16 cellular contexts compared by ENCODE assay signal in the genomic region with DNA sequence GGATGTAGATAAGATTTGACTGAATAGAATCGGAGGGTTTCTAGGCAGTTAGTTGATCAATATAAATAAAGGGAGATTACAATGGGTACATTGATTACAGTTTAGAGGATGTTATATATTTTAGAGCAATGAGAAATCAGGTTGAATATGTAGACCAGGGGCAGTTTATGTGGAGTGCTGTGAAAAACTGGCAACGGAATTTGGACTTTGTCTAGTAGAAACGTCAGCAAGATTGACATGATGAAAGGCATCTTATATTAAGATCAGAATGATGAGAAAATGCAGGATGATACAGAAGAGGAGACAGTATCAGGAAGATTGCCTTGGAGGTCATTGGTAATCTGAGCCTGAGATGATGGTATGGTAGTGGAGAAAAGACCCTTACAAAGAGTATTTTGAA. TPM values are rescaled to one million over a fixed set of nuclear protein-coding genes. Genes with fewer than 3 reads are reported as not detected.
DNase-seq lines count a peak whose midpoint lies in the region; ATAC-seq and TF ChIP-seq lines count a peak whose summit lies in the region.
"Had no signal": no experiment of that assay in that cellular context is flagged by ENCODE, and none has a peak within 500 bp of the region (broad histone marks: within the 10 kb centered on the region; RNA-seq: fewer than 3 reads in every experiment).

No MANE protein-coding gene starts in this region.

- no peak overlapping the region for H3K9ac ChIP-seq in mucosa of rectum (ENCODE audit: low read depth in 1 of 2, low read length in 2 of 2)

- H3K9me3 ChIP-seq in hepatocyte (ENCODE audit: low read depth): no peaks in the 10 kb centered on the region
- H3K9me3 ChIP-seq in mucosa of rectum (ENCODE audit: control insufficient read depth in 2 of 2, low read length in 2 of 2): no peaks in the 10 kb centered on the region

- no peak for ATAC-seq in activated naive CD8-positive, alpha-beta T cell treated with anti-CD3 and anti-CD28 coated beads, Interleukin-2, amount 50 U/mL, for 24 hours
- ATAC-seq: HCT116 had no signal

- WGBS in hepatocyte (ENCODE audit: low lambda C conversion rate, missing lambda C conversion rate): 84% methylated on average over 3 of the region's 3 CpGs

- no peaks in the 10 kb centered on the region for H3K27me3 Mint-ChIP-seq in activated naive CD8-positive, alpha-beta T cell
- no peaks in the 10 kb centered on the region for H3K27me3 Mint-ChIP-seq in activated naive CD8-positive, alpha-beta T cell treated with anti-CD3 and anti-CD28 coated beads, Interleukin-2, amount 50 U/mL, for 24 hours

- H3K4me2 ChIP-seq in hepatocyte: peak overlapping the region; percentile 18

- no peak for TF ChIP-seq CTCF in hepatocyte (IDR thresholded peaks at IDR 0.05; ENCODE audit: poor library complexity)

- H3K27me3 ChIP-seq in hepatocyte: no peaks in the 10 kb centered on the region
- no peaks in the 10 kb centered on the region for H3K27me3 ChIP-seq in mucosa of rectum (ENCODE audit: control insufficient read depth in 2 of 2, insufficient read depth in 2 of 2, low read length in 2 of 2)

- H3K36me3 Mint-ChIP-seq in activated naive CD8-positive, alpha-beta T cell: peaks cover 12% of the 10 kb centered on the region
- H3K36me3 Mint-ChIP-seq in activated naive CD8-positive, alpha-beta T cell treated with anti-CD3 and anti-CD28 coated beads, Interleukin-2, amount 50 U/mL, for 24 hours (ENCODE audit: low read depth): peaks cover 12% of the 10 kb centered on the region

- H3K36me3 ChIP-seq in hepatocyte (replicated peaks; ENCODE audit: insufficient read depth, low read depth) (no peaks in the 10 kb centered on the region), mucosa of rectum (ENCODE audit: control insufficient read depth in 2 of 2, insufficient read depth in 2 of 2, low read length in 2 of 2) (no peaks in the 10 kb centered on the region)

- H3K4me3 Mint-ChIP-seq in activated naive CD8-positive, alpha-beta T cell: no peak overlapping the region
- H3K4me3 Mint-ChIP-seq in activated naive CD8-positive, alpha-beta T cell treated with anti-CD3 and anti-CD28 coated beads, Interleukin-2, amount 50 U/mL, for 24 hours: no peak overlapping the region
- H3K4me3 Mint-ChIP-seq: CD14-positive monocyte had no signal

- H3K79me2 ChIP-seq in hepatocyte: peaks cover 100% of the 10 kb centered on the region

- peak overlapping the region; percentile 50 for H3K27ac Mint-ChIP-seq in activated naive CD8-positive, alpha-beta T cell
- H3K27ac Mint-ChIP-seq in activated naive CD8-positive, alpha-beta T cell treated with anti-CD3 and anti-CD28 coated beads, Interleukin-2, amount 50 U/mL, for 24 hours: no peak overlapping the region

- H3K27ac ChIP-seq in hepatocyte (peak overlapping the region; percentile 31), mucosa of rectum (ENCODE audit: low read depth in 2 of 2, low read length in 2 of 2) (peak overlapping the region; percentile 23 to 63)
- H3K27ac ChIP-seq: RWPE1 had no signal

- in situ Hi-C loops in G401 (cut with HindIII; ENCODE audit: low sequenced_read_pairs): no loop called here

- no peak for DNase-seq in activated naive CD8-positive, alpha-beta T cell treated with anti-CD3 and anti-CD28 coated beads, Interleukin-2, amount 50 U/mL, for 24 hours
- no peak for DNase-seq in hepatocyte (ENCODE audit: low spot score)
- no peak for DNase-seq in dedifferentiated amniotic fluid mesenchymal stem cell (ENCODE audit: extremely low spot score)
- no peak for DNase-seq in nucleus accumbens (lab: John Stamatoyannopoulos, UW)
- DNase-seq in activated gamma-delta T cell treated with Interleukin-2 at 50 U/mL for 16 hours: no peak
- no peak for DNase-seq in G401 (ENCODE audit: low spot score)
- DNase-seq: NCI-H1092; NCI-H1694 treated with DMSO at 0.1 percent for 48 hours; NCI-H345; NCI-H526 treated with DMSO at 0.1 percent for 48 hours; NK-92 treated with Interleukin-12 subunit alpha and Interleukin-12 subunit beta, amount 100 ng/mL, for 24 hours had no signal

- H3K9me3 Mint-ChIP-seq in activated naive CD8-positive, alpha-beta T cell (ENCODE audit: low read depth): no peaks in the 10 kb centered on the region
- no peaks in the 10 kb centered on the region for H3K9me3 Mint-ChIP-seq in activated naive CD8-positive, alpha-beta T cell treated with anti-CD3 and anti-CD28 coated beads, Interleukin-2, amount 50 U/mL, for 24 hours

- H4K20me1 ChIP-seq in hepatocyte (ENCODE audit: insufficient read depth, poor library complexity, severe bottlenecking): peaks cover 87% of the 10 kb centered on the region

- peaks cover 22% of the 10 kb centered on the region for H3K4me1 ChIP-seq in hepatocyte (ENCODE audit: insufficient read depth)
- peaks cover 7 to 25% of the 10 kb centered on the region in 2 donors for H3K4me1 ChIP-seq in mucosa of rectum (ENCODE audit: control insufficient read depth in 2 of 2, insufficient read depth in 2 of 2, low read length in 2 of 2)

- peaks cover 49% of the 10 kb centered on the region for H3K4me1 Mint-ChIP-seq in activated naive CD8-positive, alpha-beta T cell (ENCODE audit: low read depth)
- H3K4me1 Mint-ChIP-seq in activated naive CD8-positive, alpha-beta T cell treated with anti-CD3 and anti-CD28 coated beads, Interleukin-2, amount 50 U/mL, for 24 hours: peaks cover 44% of the 10 kb centered on the region

- no peak overlapping the region for H3K4me3 ChIP-seq in hepatocyte
- peak overlapping the region in 1 of 2 donors; percentile 38 for H3K4me3 ChIP-seq in mucosa of rectum (ENCODE audit: low read length in 2 of 2)

- no peak overlapping the region for H2AFZ ChIP-seq in hepatocyte

- no peaks in the 10 kb centered on the region for H3K9me2 ChIP-seq in hepatocyte (replicated peaks; ENCODE audit: insufficient read depth)

RNA-seq across cellular contexts. Expression of a gene that starts 39.9 kb away (rescaled TPM):
- 110 and 122 TPM in 2 replicates for total RNA-seq in hepatocyte
- polyA plus RNA-seq in hepatocyte: 100 and 107 TPM in 2 replicates
- total RNA-seq in G401 (2014; rRNA removed; shearing (Covaris generic)): 100 and 116 TPM in 2 replicates
